ENCODE assay signal across 17 cellular contexts in the genomic region with DNA sequence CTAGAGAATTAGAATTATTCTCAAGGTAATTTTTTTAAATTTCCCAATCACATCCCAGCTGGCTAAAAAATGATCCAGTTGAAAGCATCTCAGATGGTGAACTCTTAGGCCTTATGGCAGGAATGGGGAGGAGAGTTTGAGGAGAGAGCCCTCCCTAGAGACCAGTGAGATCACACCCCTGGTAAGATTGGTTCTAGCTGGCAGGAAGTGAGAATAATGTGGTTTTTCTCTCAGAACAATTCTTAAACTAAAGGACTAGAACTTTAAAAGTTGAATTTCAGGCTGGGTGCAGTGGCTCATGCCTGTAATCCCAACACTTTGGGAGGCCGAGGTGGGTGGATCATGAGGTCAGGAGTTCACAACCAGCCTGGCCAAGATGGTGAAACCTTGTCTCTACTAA.
DNase-seq lines count a peak whose midpoint lies in the region; ATAC-seq and TF ChIP-seq lines count a peak whose summit lies in the region.
"Had no signal": no experiment of that assay in that cellular context is flagged by ENCODE, and none has a peak within 500 bp of the region (broad histone marks: within the 10 kb centered on the region; RNA-seq: fewer than 3 reads in every experiment).

No MANE protein-coding gene starts in this region.

- no peaks in the 10 kb centered on the region for H3K9me3 ChIP-seq in DND-41 (ENCODE audit: insufficient read depth, low read length, severe bottlenecking)
- H3K9me3 ChIP-seq: upper lobe of right lung had no signal

- no peaks in the 10 kb centered on the region for H3K4me1 ChIP-seq in DND-41 (ENCODE audit: insufficient read depth, low read length)
- H3K4me1 ChIP-seq: heart right ventricle, upper lobe of right lung had no signal

- ATAC-seq in DND-41 (ENCODE audit: insufficient read depth, low read depth) (0 out of 3 replicates have a peak, but pooled peaks have one; percentile 40), HG02642 (IDR thresholded peaks at IDR 0.05; ENCODE audit: poor library complexity, unreplicated experiment) (peak; percentile 82), HG03460 (IDR thresholded peaks at IDR 0.05; ENCODE audit: unreplicated experiment) (peak; percentile 97), HG03045 (IDR thresholded peaks at IDR 0.05; ENCODE audit: unreplicated experiment) (no peak), Right ventricle myocardium superior (ENCODE audit: poor library complexity) (no peak)
- ATAC-seq: activated CD4-positive, CD25-positive, alpha-beta regulatory T cell treated with anti-CD3 and anti-CD28 coated beads, Interleukin-2, amount 50 U/mL, for 24 hours; heart right ventricle; upper lobe of right lung had no signal

- intact Hi-C loops in Right ventricle myocardium superior (cut with DNase I) = no loop called here

- no peak overlapping the region for H2AFZ ChIP-seq in DND-41 (ENCODE audit: low read depth, low read length)

- no peak for TF ChIP-seq CTCF in DND-41 (IDR thresholded peaks at IDR 0.05; ENCODE audit: borderline replicate concordance, extremely low read depth, low read length, poor library complexity, severe bottlenecking)

- no peak overlapping the region for H3K4me2 ChIP-seq in DND-41 (ENCODE audit: insufficient read depth, low read length)
- H3K4me2 ChIP-seq: smooth muscle cell had no signal

- H3K27ac ChIP-seq in DND-41 (ENCODE audit: low read length) (no peak overlapping the region), caudate nucleus (ENCODE audit: low read depth, low read length) (no peak overlapping the region)
- H3K27ac ChIP-seq: heart right ventricle, upper lobe of right lung had no signal

- peaks cover 8% of the 10 kb centered on the region for H3K27me3 ChIP-seq in DND-41 (ENCODE audit: insufficient read depth, low read length, poor library complexity)
- H3K27me3 ChIP-seq: upper lobe of right lung had no signal

- H3K4me3 ChIP-seq in DND-41 (ENCODE audit: low read depth in 1 of 2, low read length in 2 of 2) = no peak overlapping the region
- H3K4me3 ChIP-seq: heart right ventricle, smooth muscle cell, upper lobe of right lung had no signal

- H3K36me3 ChIP-seq in DND-41 (ENCODE audit: insufficient read depth, low read length) = no peaks in the 10 kb centered on the region
- H3K36me3 ChIP-seq: heart right ventricle, upper lobe of right lung had no signal

- no peaks in the 10 kb centered on the region for H3K79me2 ChIP-seq in DND-41 (ENCODE audit: insufficient read depth, low read length)

- DNase-seq in DND-41 (no peak), GM19238 (ENCODE audit: insufficient read length, low spot score) (peak; percentile 6), NCI-H2107 treated with DMSO at 0.1 percent for 48 hours (lab: John Stamatoyannopoulos, UW; ENCODE audit: unreplicated experiment) (no peak), Right ventricle myocardium superior (no peak), caudate nucleus (lab: John Stamatoyannopoulos, UW) (no peak)
- DNase-seq: ACHN; activated T-cell treated with anti-CD3 and anti-CD28 coated beads, Interleukin-2, amount 50 U/mL, for 48 hours; endodermal cell; heart right ventricle; HFFc6; NCI-H1436; upper lobe of right lung had no signal

- H3K9ac ChIP-seq in DND-41 (ENCODE audit: low read depth, low read length) = no peak overlapping the region

- no peaks in the 10 kb centered on the region for H4K20me1 ChIP-seq in DND-41 (ENCODE audit: insufficient read depth, low read length)

Comparison
In these comparisons a context has a peak if more than half of its experiments do, and no peak if none do; other contexts are left out.
1. ATAC-seq: peak in DND-41 (single experiment), HG02642 (single experiment) and HG03460 (single experiment); none in HG03045 (single experiment) and Right ventricle myocardium superior (single experiment).